18 cellular contexts compared by ENCODE assay signal in the genomic region with DNA sequence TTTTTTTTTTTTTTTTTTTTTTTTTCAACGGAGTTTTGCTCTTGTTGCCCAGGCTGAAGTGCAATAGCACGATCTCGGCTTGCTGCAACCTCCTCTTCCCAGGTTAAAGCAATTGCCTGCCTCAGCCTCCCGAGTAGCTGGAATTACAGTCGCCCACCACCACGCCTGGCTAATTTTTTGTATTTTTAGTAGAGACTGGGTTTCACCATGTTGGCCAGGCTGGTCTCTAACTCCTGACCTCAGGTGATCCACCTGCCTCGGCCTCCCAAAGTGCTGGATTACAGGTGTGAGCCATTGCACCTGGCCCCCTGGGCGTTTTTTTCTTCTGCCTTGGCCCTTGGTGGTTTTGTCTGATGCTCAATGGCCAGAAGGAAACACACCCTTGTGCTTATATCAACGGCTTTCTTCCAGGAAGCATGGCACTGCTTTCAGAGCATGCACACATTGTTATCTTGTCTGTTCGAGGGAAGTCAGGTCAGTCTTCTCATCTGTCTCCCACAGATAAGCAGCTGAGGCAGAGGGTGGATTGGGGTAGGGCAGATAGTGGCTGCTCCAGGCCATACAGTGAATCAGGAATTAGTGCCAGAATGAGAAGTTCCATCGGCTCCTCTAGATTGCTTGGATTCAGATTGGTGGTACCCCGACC.
"Had no signal": no experiment of that assay in that cellular context is flagged by ENCODE, and none has a peak within 500 bp of the region (broad histone marks: within the 10 kb centered on the region; RNA-seq: fewer than 3 reads in every experiment).

No MANE protein-coding gene starts in this region.

- ATAC-seq: foreskin keratinocyte; naive thymus-derived CD4-positive, alpha-beta T cell; stimulated activated naive CD8-positive, alpha-beta T cell treated with anti-CD3 and anti-CD28 coated beads, Interleukin-15, Interleukin-2, amounts not matched to agents 100 U/mL and 50 U/mL, for 24 hours had no signal

- H3K9me3 Mint-ChIP-seq: naive thymus-derived CD4-positive, alpha-beta T cell; nephron progenitor cell; type B pancreatic cell had no signal

- H3K27me3 ChIP-seq: foreskin keratinocyte, right atrium auricular region, suprapubic skin, thyroid gland had no signal

- H3K4me3 ChIP-seq: dorsolateral prefrontal cortex, right atrium auricular region, suprapubic skin, thyroid gland had no signal

- H3K36me3 ChIP-seq: neutrophil, right atrium auricular region, suprapubic skin, thyroid gland had no signal

- DNase-seq: cortex of kidney; dorsolateral prefrontal cortex; effector memory CD4-positive, alpha-beta T cell; foreskin keratinocyte; hippocampal formation; kidney glomerular epithelial cell; mesendoderm; naive thymus-derived CD4-positive, alpha-beta T cell; nephron progenitor cell; posterior cingulate gyrus; small intestine; stimulated activated CD4-positive, alpha-beta T cell treated with anti-CD3 and anti-CD28 coated beads, Interleukin-2, amount 100 ng/mL, for 48 hours; stimulated activated naive CD8-positive, alpha-beta T cell treated with anti-CD3 and anti-CD28 coated beads, Interleukin-15, Interleukin-2, amounts not matched to agents 100 U/mL and 50 U/mL, for 24 hours; thyroid gland had no signal

- H3K27ac ChIP-seq: dorsolateral prefrontal cortex, foreskin keratinocyte, neutrophil, right atrium auricular region, suprapubic skin, thyroid gland had no signal

- H3K4me3 Mint-ChIP-seq: naive thymus-derived CD4-positive, alpha-beta T cell; nephron progenitor cell; type B pancreatic cell had no signal

- H3K27me3 Mint-ChIP-seq: naive thymus-derived CD4-positive, alpha-beta T cell had no signal

- H3K4me1 ChIP-seq: foreskin keratinocyte, right atrium auricular region, thyroid gland had no signal

- H3K9me3 ChIP-seq: neutrophil, right atrium auricular region, suprapubic skin, thyroid gland had no signal
